1 cellular context compared by ENCODE assay signal in genomic region chr11:61764606-61765260, GRCh38.
TF ChIP-seq lines count a peak whose summit lies in the region.

No MANE protein-coding gene starts in this region.

TF ChIP-seq in K562, 482 proteins besides CTCF, POLR2A, EP300 and RAD21 (continued from another document):
- TF ChIP-seq TOE1 (IDR thresholded peaks at IDR 0.05; ENCODE audit: borderline replicate concordance) (0 out of 2 replicates have a peak, but pooled peaks have one; percentile 16), TOE1 (CRISPR knock-in tag; IDR thresholded peaks at IDR 0.05; ENCODE audit: borderline replicate concordance, low read depth) (no peak), NR2C2 (CRISPR knock-in tag; IDR thresholded peaks at IDR 0.05) (no peak), NR2C2 (tag; IDR thresholded peaks at IDR 0.05) (peak; percentile 38; the same call in 1 of the 2 replicates), ATF3 (IDR thresholded peaks at IDR 0.05) (0 out of 2 replicates have a peak, but pooled peaks have one; percentile 17), ATF3 (CRISPR knock-in tag; conservative IDR thresholded peaks at IDR 0.05) (no peak), PCBP1 (IDR thresholded peaks at IDR 0.05; ENCODE audit: low read depth, low read length, poor library complexity, severe bottlenecking) (peak; percentile 24), BACH1 (tag; IDR thresholded peaks at IDR 0.05) (no peak), FOXK1 (CRISPR knock-in tag; IDR thresholded peaks at IDR 0.05; ENCODE audit: borderline replicate concordance) (no peak), KDM4B (IDR thresholded peaks at IDR 0.05; ENCODE audit: borderline replicate concordance in 2 of 2, low read depth in 1 of 2) (0 out of 4 replicates have a peak, but pooled peaks of 1 of the 2 experiments have one; percentile 43), TRIM24 (IDR thresholded peaks at IDR 0.05) (no peak), ATF7 (IDR thresholded peaks at IDR 0.05) (peak; percentile 40; the same call in 1 of the 2 replicates), CREB1 (IDR thresholded peaks at IDR 0.05) (peak; percentile 51), CREB1 (CRISPR knock-in tag; IDR thresholded peaks at IDR 0.05) (peak; percentile 48; the same call in 1 of the 2 replicates), TEAD4 (IDR thresholded peaks at IDR 0.05; ENCODE audit: low read length) (no peak), TEAD4 (CRISPR knock-in tag; IDR thresholded peaks at IDR 0.05; ENCODE audit: borderline replicate concordance) (no peak)
